In the genomic region with DNA sequence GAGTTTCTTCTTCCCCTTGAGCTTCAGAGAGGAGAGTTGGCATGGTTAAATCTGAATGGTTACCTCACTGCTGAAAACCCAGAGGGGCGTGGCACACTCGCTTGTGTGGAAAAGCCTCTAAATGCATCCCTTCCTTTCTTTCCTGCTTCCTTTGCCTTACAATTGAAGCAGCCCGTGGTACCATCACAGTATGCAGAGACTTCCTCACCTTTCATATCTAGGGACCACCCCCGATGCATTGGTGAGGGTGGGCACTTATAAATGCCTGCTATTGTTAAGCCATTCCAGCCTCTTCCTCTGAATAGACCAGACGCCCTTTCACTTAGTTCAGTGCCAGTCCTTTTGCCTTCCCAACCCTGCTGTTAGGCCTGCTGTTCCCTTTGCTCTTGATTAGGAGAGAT, we compare ENCODE assay signal across 12 cellular contexts. TPM values are rescaled to one million over a fixed set of nuclear protein-coding genes. Genes with fewer than 3 reads are reported as not detected.
DNase-seq lines count a peak whose midpoint lies in the region; ATAC-seq and TF ChIP-seq lines count a peak whose summit lies in the region.
"Had no signal": no experiment of that assay in that cellular context is flagged by ENCODE, and none has a peak within 500 bp of the region (broad histone marks: within the 10 kb centered on the region; RNA-seq: fewer than 3 reads in every experiment).

No MANE protein-coding gene starts in this region.

- H3K4me3 Mint-ChIP-seq in CD8-positive, alpha-beta memory T cell: no peak overlapping the region
- no peak overlapping the region for H3K4me3 Mint-ChIP-seq in WTC11

- peak overlapping the region in 7 of 8 donors; percentile 20 to 95 (median 78) for H3K27ac Mint-ChIP-seq in CD8-positive, alpha-beta memory T cell
- H3K27ac Mint-ChIP-seq in WTC11: no peak overlapping the region; the same call in 1 of the 2 replicates

- H3K9me3 Mint-ChIP-seq in CD8-positive, alpha-beta memory T cell: no peaks in the 10 kb centered on the region
- H3K9me3 Mint-ChIP-seq in WTC11: no peaks in the 10 kb centered on the region

- peaks cover 15% of the 10 kb centered on the region for H3K4me1 ChIP-seq in CD8-positive, alpha-beta memory T cell (ENCODE audit: insufficient read depth, low read length)
- H3K4me1 ChIP-seq in rectal smooth muscle tissue (ENCODE audit: control insufficient read depth, insufficient read depth, low read length) (peaks cover 2% of the 10 kb centered on the region), HAP-1 (no peaks in the 10 kb centered on the region)
- H3K4me1 ChIP-seq: body of pancreas had no signal

- no peak for TF ChIP-seq CTCF in WTC11 (IDR thresholded peaks at IDR 0.05)

- no peak overlapping the region for H3K9ac ChIP-seq in rectal smooth muscle tissue (ENCODE audit: low read length)

- no peak for DNase-seq in CD8-positive, alpha-beta memory T cell
- DNase-seq in WTC11 (ENCODE audit: low spot score): no peak
- DNase-seq in fibroblast of peridontal ligament (ENCODE audit: extremely low read depth): peak; percentile 24
- DNase-seq in dermis blood vessel endothelial cell: no peak
- no peak for DNase-seq in left colon
- no peak for DNase-seq in stimulated activated CD4-positive, alpha-beta T cell treated with anti-CD3 and anti-CD28 coated beads, Interleukin-12 subunit alpha, Interleukin-12 subunit beta, amount 100 ng/mL, for 4 hours
- no peak for DNase-seq in HAP-1 (ENCODE audit: low spot score in 2 of 2)
- DNase-seq: body of pancreas, NCI-H1436, NCI-H524 treated with DMSO at 0.1 percent for 48 hours, SHP77 had no signal

- peaks cover 4 to 55% (median 24%) of the 10 kb centered on the region in 3 donors for H3K36me3 Mint-ChIP-seq in CD8-positive, alpha-beta memory T cell
- H3K36me3 Mint-ChIP-seq in WTC11: peaks cover 4% of the 10 kb centered on the region; the same call in 1 of the 2 replicates

- no peaks in the 10 kb centered on the region for H3K27me3 ChIP-seq in CD8-positive, alpha-beta memory T cell (ENCODE audit: insufficient read depth, low read length, poor library complexity, severe bottlenecking)
- H3K27me3 ChIP-seq in rectal smooth muscle tissue (ENCODE audit: control insufficient read depth, insufficient read depth, low read length) (no peaks in the 10 kb centered on the region), HAP-1 (ENCODE audit: low read depth) (no peaks in the 10 kb centered on the region)
- H3K27me3 ChIP-seq: body of pancreas had no signal

- POLR2A ChIA-PET in CD8-positive, alpha-beta memory T cell (lab: Charles Lee): no interaction called here
- POLR2A ChIA-PET in WTC11 (lab: Charles Lee): no interaction called here

- peaks cover 28 to 34% (median 29%) of the 10 kb centered on the region in 3 donors for H3K4me1 Mint-ChIP-seq in CD8-positive, alpha-beta memory T cell
- peaks cover 27% of the 10 kb centered on the region for H3K4me1 Mint-ChIP-seq in WTC11

- H3K9me3 ChIP-seq in CD8-positive, alpha-beta memory T cell (ENCODE audit: low read length): no peaks in the 10 kb centered on the region
- no peaks in the 10 kb centered on the region for H3K9me3 ChIP-seq in HAP-1
- H3K9me3 ChIP-seq: body of pancreas had no signal

- in situ Hi-C loops in HAP-1 (cut with MboI; ENCODE audit: low sequenced_read_pairs): no loop called here

- CTCF ChIA-PET in CD8-positive, alpha-beta memory T cell (lab: Charles Lee): interaction anchor here (1.1 kb wide), 1 partner anchor 22 kb away, joined by 4 read pairs; the partner anchor contains the start of gene LAX1
- CTCF ChIA-PET in WTC11 (lab: Charles Lee): no interaction called here

- no peak overlapping the region for H3K27ac ChIP-seq in CD8-positive, alpha-beta memory T cell (ENCODE audit: low read depth, low read length)
- peak overlapping the region; percentile 14 for H3K27ac ChIP-seq in rectal smooth muscle tissue (ENCODE audit: low read depth, low read length)
- H3K27ac ChIP-seq: body of pancreas had no signal

- no peak overlapping the region for H3K4me3 ChIP-seq in CD8-positive, alpha-beta memory T cell (ENCODE audit: low read length)
- H3K4me3 ChIP-seq in rectal smooth muscle tissue (ENCODE audit: low read length): no peak overlapping the region
- no peak overlapping the region for H3K4me3 ChIP-seq in HAP-1
- H3K4me3 ChIP-seq: body of pancreas had no signal

- intact Hi-C loops in left colon (cut with DNase I, micrococcal nuclease): no loop called here

- peaks cover 0 to 3% of the 10 kb centered on the region in 2 donors for H3K27me3 Mint-ChIP-seq in CD8-positive, alpha-beta memory T cell
- no peaks in the 10 kb centered on the region for H3K27me3 Mint-ChIP-seq in WTC11 (ENCODE audit: low read depth)

- peak; percentile 55 for ATAC-seq in WTC11
- ATAC-seq in left colon: no peak
- ATAC-seq: body of pancreas had no signal

- peaks cover 8% of the 10 kb centered on the region for H3K36me3 ChIP-seq in CD8-positive, alpha-beta memory T cell (ENCODE audit: insufficient read depth, low read length)
- H3K36me3 ChIP-seq in rectal smooth muscle tissue (ENCODE audit: control insufficient read depth, insufficient read depth, low read length) (peaks cover 9% of the 10 kb centered on the region), HAP-1 (replicated peaks) (no peaks in the 10 kb centered on the region)

TF ChIP-seq in WTC11, 78 proteins besides CTCF, POLR2A, EP300 and RAD21 (continues in another document):
- no peak for TF ChIP-seq ARID4B (CRISPR knock-in tag; IDR thresholded peaks at IDR 0.05; ENCODE audit: borderline replicate concordance)
- TF ChIP-seq FOXJ3 (CRISPR knock-in tag; IDR thresholded peaks at IDR 0.05; ENCODE audit: borderline replicate concordance): no peak
- TF ChIP-seq ZNF138 (CRISPR knock-in tag; conservative IDR thresholded peaks at IDR 0.05): no peak
- TF ChIP-seq, protein P1, sequence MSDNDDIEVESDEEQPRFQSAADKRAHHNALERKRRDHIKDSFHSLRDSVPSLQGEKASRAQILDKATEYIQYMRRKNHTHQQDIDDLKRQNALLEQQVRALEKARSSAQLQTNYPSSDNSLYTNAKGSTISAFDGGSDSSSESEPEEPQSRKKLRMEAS (CRISPR knock-in tag; IDR thresholded peaks at IDR 0.05): no peak
- no peak for TF ChIP-seq FOXP1 (CRISPR knock-in tag; IDR thresholded peaks at IDR 0.05; ENCODE audit: borderline replicate concordance)
- TF ChIP-seq ETV6 (CRISPR knock-in tag; IDR thresholded peaks at IDR 0.05): no peak

RNA-seq across cellular contexts. Expression of gene LAX1, which starts 21.9 kb away (rescaled TPM):
- total RNA-seq in CD8-positive, alpha-beta memory T cell: 10 to 100 TPM; 32.2 to 32.4 TPM
- polyA plus RNA-seq in CD8-positive, alpha-beta memory T cell: 47.1 TPM
- total RNA-seq in WTC11 (2021) (not detected in 3 replicates), dermis blood vessel endothelial cell (0.19 TPM in 1 of 2 replicates, not detected in the other), left colon (1 to 10 TPM in 1 of 2 donors, under 1 TPM in 1; 0.98 to 3.5 TPM)

RNA-seq across cellular contexts. Expression of gene ZBED6, which starts 52.3 kb away (rescaled TPM):
- total RNA-seq in CD8-positive, alpha-beta memory T cell: 10 to 100 TPM; 13.5 to 13.8 TPM
- polyA plus RNA-seq in CD8-positive, alpha-beta memory T cell: 0.25 TPM
- total RNA-seq in WTC11 (2021): 12.1 to 13.4 TPM (median 12.5 TPM) in 3 replicates
- total RNA-seq in dermis blood vessel endothelial cell: 10.0 and 21.8 TPM in 2 replicates
- 10 to 100 TPM; 24.4 to 26.7 TPM for total RNA-seq in left colon

RNA-seq across cellular contexts. Expression of gene ZC3H11A, which starts 52.3 kb away (rescaled TPM):
- total RNA-seq in CD8-positive, alpha-beta memory T cell: 10 to 100 TPM; 87.2 to 92.0 TPM
- 46.0 TPM for polyA plus RNA-seq in CD8-positive, alpha-beta memory T cell
- total RNA-seq in WTC11 (2021): 73.4 to 80.1 TPM (median 75.2 TPM) in 3 replicates
- total RNA-seq in dermis blood vessel endothelial cell: 122 and 144 TPM in 2 replicates
- total RNA-seq in left colon: 10 to 100 TPM; 65.0 to 71.9 TPM

Comparison
In these comparisons a context has a peak if more than half of its experiments do, and no peak if none do; other contexts are left out.
1. RNA of gene LAX1, which starts 21.9 kb away (total RNA-seq): 32.2 to 32.4 TPM in CD8-positive, alpha-beta memory T cell; 0.98 to 3.5 TPM in left colon, not detected in WTC11 and 0.19 TPM in dermis blood vessel endothelial cell; every median in the first group is over 4 times any median in the second.